8 cellular contexts compared by ENCODE assay signal in genomic region chr11:119100246-119100959, GRCh38. TPM values are rescaled to one million over a fixed set of nuclear protein-coding genes. Genes with fewer than 3 reads are reported as not detected.
DNase-seq lines count a peak whose midpoint lies in the region; ATAC-seq and TF ChIP-seq lines count a peak whose summit lies in the region.

No MANE protein-coding gene starts in this region.

- peaks cover 40% of the 10 kb centered on the region for H3K79me2 ChIP-seq in GM23248 (ENCODE audit: insufficient read depth)

- DNase-seq in CD1c-positive myeloid dendritic cell (ENCODE audit: extremely low spot score) (peak; percentile 18), GM23248 (peak; percentile 65), RPMI7951 (ENCODE audit: low read depth) (peak; percentile 67), endodermal cell (peak; percentile 57), NCI-H2171 (lab: John Stamatoyannopoulos, UW) (no peak)

- H3K9me3 ChIP-seq in GM23248 (ENCODE audit: low read depth) (no peaks in the 10 kb centered on the region), endodermal cell (ENCODE audit: control insufficient read depth, low read length) (no peaks in the 10 kb centered on the region), neutrophil (no peaks in the 10 kb centered on the region)

- H3K36me3 Mint-ChIP-seq in endodermal cell (ENCODE audit: low read depth) = peaks cover 30% of the 10 kb centered on the region

- H3K9me3 Mint-ChIP-seq in endodermal cell = no peaks in the 10 kb centered on the region

- H3K4me1 Mint-ChIP-seq in endodermal cell = peaks cover 19% of the 10 kb centered on the region

- no peaks in the 10 kb centered on the region for H3K27me3 Mint-ChIP-seq in endodermal cell (ENCODE audit: insufficient read depth)

- TF ChIP-seq CTCF in endodermal cell (conservative IDR thresholded peaks at IDR 0.05) (peak; percentile 64), neutrophil (IDR thresholded peaks at IDR 0.05) (no peak)

- WGBS in GM23248 (ENCODE audit: low coverage in 1 of 2, low lambda C conversion rate in 2 of 2, missing lambda C conversion rate in 2 of 2), 2 experiments = 57 to 60% methylated on average over 11 of the region's 11 CpGs
- 60% methylated on average over 10 to 11 of the region's 11 CpGs for WGBS in endodermal cell (ENCODE audit: insufficient coverage in 1 of 2, insufficient read length in 1 of 2), 2 experiments

- H2AFZ ChIP-seq in GM23248 = peak overlapping the region; percentile 89; the same call in 1 of the 2 replicates

- H3F3A ChIP-seq in GM23248 (ENCODE audit: insufficient read depth) = peaks cover 31% of the 10 kb centered on the region

- H4K20me1 ChIP-seq in GM23248 (ENCODE audit: insufficient read depth) = no peaks in the 10 kb centered on the region

- H3K27ac ChIP-seq in GM23248 (no peak overlapping the region; the same call in 1 of the 2 replicates), endodermal cell (ENCODE audit: low read depth, low read length) (no peak overlapping the region), neutrophil (peak overlapping the region; percentile 81)

- H3K27me3 ChIP-seq in GM23248 (replicated peaks; ENCODE audit: insufficient read depth) (no peaks in the 10 kb centered on the region), endodermal cell (ENCODE audit: control insufficient read depth, insufficient read depth, low read length, poor library complexity, severe bottlenecking) (no peaks in the 10 kb centered on the region), neutrophil (no peaks in the 10 kb centered on the region)

- H3K36me3 ChIP-seq in GM23248 (ENCODE audit: low read depth) (peaks cover 10% of the 10 kb centered on the region; the same call in 1 of the 2 replicates), endodermal cell (ENCODE audit: control insufficient read depth, insufficient read depth, low read length) (peaks cover 29% of the 10 kb centered on the region), neutrophil (no peaks in the 10 kb centered on the region)

- H3K27ac Mint-ChIP-seq in endodermal cell = peak overlapping the region; percentile 36

- ATAC-seq in GM21737 (IDR thresholded peaks at IDR 0.05; ENCODE audit: unreplicated experiment) = no peak
- ATAC-seq in GM18502 (IDR thresholded peaks at IDR 0.05; ENCODE audit: poor library complexity, unreplicated experiment) = no peak

- H3K4me2 ChIP-seq in GM23248 (ENCODE audit: unreplicated experiment) = peak overlapping the region; percentile 92

- peak overlapping the region; percentile 87 for H3K4me3 Mint-ChIP-seq in endodermal cell

- H3K4me3 ChIP-seq in GM23248 = peak overlapping the region; percentile 84
- H3K4me3 ChIP-seq in endodermal cell (ENCODE audit: low read length) = peak overlapping the region; percentile 89
- peak overlapping the region; percentile 77 to 79 for H3K4me3 ChIP-seq in neutrophil (ENCODE audit: low read depth in 1 of 2, low read length in 1 of 2)

- no peaks in the 10 kb centered on the region for H3K9me2 ChIP-seq in GM23248 (ENCODE audit: insufficient read depth)

- peak overlapping the region; percentile 89 for H3K9ac ChIP-seq in GM23248
- H3K9ac ChIP-seq in endodermal cell (ENCODE audit: extremely low read depth, low read length, poor library complexity, severe bottlenecking) = no peak overlapping the region

- in situ Hi-C loops in GM23248 (cut with MboI) = no loop called here

- peaks cover 20% of the 10 kb centered on the region for H3K4me1 ChIP-seq in GM23248 (ENCODE audit: insufficient read depth)
- H3K4me1 ChIP-seq in endodermal cell (ENCODE audit: control insufficient read depth, insufficient read depth, low read length) = peaks cover 5% of the 10 kb centered on the region
- peaks cover 36 to 38% of the 10 kb centered on the region in 2 experiments for H3K4me1 ChIP-seq in neutrophil (ENCODE audit: control insufficient read depth in 1 of 2, insufficient read depth in 1 of 2, low read depth in 1 of 2, low read length in 1 of 2)

RNA-seq across cellular contexts. Expression of gene DPAGT1, which starts 1.2 kb away (rescaled TPM):
- total RNA-seq in GM23248 (2014; rRNA removed; shearing (Covaris generic)) = 30.0 and 30.9 TPM in 2 replicates
- polyA plus RNA-seq in GM23248 (2016; fragmentation: Nextera tagmentation; extraction: Ambion mirVana) = 68.6 and 73.6 TPM in 2 replicates
- 41.6 and 44.0 TPM in 2 replicates for total RNA-seq in RPMI7951 (2014; rRNA removed; shearing (Covaris generic))
- total RNA-seq in endodermal cell = 10 to 100 TPM; 49.4 to 51.9 TPM
- polyA plus RNA-seq in endodermal cell (2013, experiment 1 of 2) = 58.1 TPM
- 49.6 TPM for polyA plus RNA-seq in endodermal cell (2013, experiment 2 of 2)

RNA-seq across cellular contexts. Expression of gene C2CD2L, which starts 6.7 kb away (rescaled TPM):
- total RNA-seq in GM23248 (2014; rRNA removed; shearing (Covaris generic)) = 4.1 and 4.7 TPM in 2 replicates
- polyA plus RNA-seq in GM23248 (2016; fragmentation: Nextera tagmentation; extraction: Ambion mirVana) = 2.6 and 3.1 TPM in 2 replicates
- total RNA-seq in RPMI7951 (2014; rRNA removed; shearing (Covaris generic)) = 3.2 and 4.8 TPM in 2 replicates
- 1 to 10 TPM; 2.4 to 3.1 TPM for total RNA-seq in endodermal cell
- 6.7 TPM for polyA plus RNA-seq in endodermal cell (2013, experiment 1 of 2)
- 6.3 TPM for polyA plus RNA-seq in endodermal cell (2013, experiment 2 of 2)

RNA-seq across cellular contexts. Expression of gene HMBS, which starts 15.7 kb away (rescaled TPM):
- 5.1 and 8.5 TPM in 2 replicates for total RNA-seq in GM23248 (2014; rRNA removed; shearing (Covaris generic))
- 46.1 and 53.3 TPM in 2 replicates for polyA plus RNA-seq in GM23248 (2016; fragmentation: Nextera tagmentation; extraction: Ambion mirVana)
- total RNA-seq in RPMI7951 (2014; rRNA removed; shearing (Covaris generic)) = 14.3 and 17.1 TPM in 2 replicates
- total RNA-seq in endodermal cell = 10 to 100 TPM; 45.9 to 54.8 TPM
- 42.7 TPM for polyA plus RNA-seq in endodermal cell (2013, experiment 1 of 2)
- polyA plus RNA-seq in endodermal cell (2013, experiment 2 of 2) = 40.0 TPM

RNA-seq across cellular contexts. Expression of gene HINFP, which starts 21.0 kb away (rescaled TPM):
- total RNA-seq in GM23248 (2014; rRNA removed; shearing (Covaris generic)) = 24.9 and 31.8 TPM in 2 replicates
- 8.3 and 9.1 TPM in 2 replicates for polyA plus RNA-seq in GM23248 (2016; fragmentation: Nextera tagmentation; extraction: Ambion mirVana)
- 13.2 and 16.5 TPM in 2 replicates for total RNA-seq in RPMI7951 (2014; rRNA removed; shearing (Covaris generic))
- total RNA-seq in endodermal cell = 10 to 100 TPM; 43.8 to 44.8 TPM
- 30.6 TPM for polyA plus RNA-seq in endodermal cell (2013, experiment 1 of 2)
- 30.8 TPM for polyA plus RNA-seq in endodermal cell (2013, experiment 2 of 2)

RNA-seq across cellular contexts. Expression of gene VPS11, which starts 32.8 kb away (rescaled TPM):
- 21.0 and 27.9 TPM in 2 replicates for total RNA-seq in GM23248 (2014; rRNA removed; shearing (Covaris generic))
- polyA plus RNA-seq in GM23248 (2016; fragmentation: Nextera tagmentation; extraction: Ambion mirVana) = 22.3 and 24.1 TPM in 2 replicates
- 19.1 and 24.6 TPM in 2 replicates for total RNA-seq in RPMI7951 (2014; rRNA removed; shearing (Covaris generic))
- 10 to 100 TPM; 26.9 to 29.1 TPM for total RNA-seq in endodermal cell
- 27.6 TPM for polyA plus RNA-seq in endodermal cell (2013, experiment 1 of 2)
- polyA plus RNA-seq in endodermal cell (2013, experiment 2 of 2) = 25.2 TPM
